Comparison of ENCODE assay signal across 2 cellular contexts in the genomic region with DNA sequence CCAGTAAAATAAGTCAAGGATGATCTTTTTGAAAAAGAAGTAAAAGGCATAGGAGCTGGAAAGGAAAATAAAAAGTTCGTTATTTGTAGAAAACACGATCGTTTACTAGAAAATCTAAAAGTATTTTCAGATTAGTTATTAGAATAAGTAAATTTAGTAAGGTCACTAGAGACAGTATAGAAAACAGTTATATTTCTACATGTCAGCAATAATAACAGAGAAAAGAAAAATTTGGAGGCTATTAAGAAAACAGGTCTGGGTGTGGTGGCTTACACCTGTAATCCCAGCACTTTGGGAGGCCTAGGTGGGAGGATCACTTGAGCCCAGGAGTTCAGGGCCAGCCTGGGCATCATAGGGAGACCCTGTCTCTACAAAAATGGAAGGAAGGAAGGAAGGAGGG.
TF ChIP-seq lines count a peak whose summit lies in the region.

No MANE protein-coding gene starts in this region.

TF ChIP-seq in HepG2, 621 proteins besides CTCF, POLR2A, EP300 and RAD21:
- TF ChIP-seq CHD2 (IDR thresholded peaks at IDR 0.05; ENCODE audit: low read depth, low read length) (no peak), MAFF (IDR thresholded peaks at IDR 0.05; ENCODE audit: low read depth, low read length) (peak; percentile 32; the same call in 1 of the 2 replicates), ZNF530 (CRISPR knock-in tag; IDR thresholded peaks at IDR 0.05; ENCODE audit: low read depth) (no peak), ZNF484 (CRISPR knock-in tag; IDR thresholded peaks at IDR 0.05; ENCODE audit: borderline replicate concordance, low read depth) (no peak), BHLHE40 (IDR thresholded peaks at IDR 0.05; ENCODE audit: low read length) (no peak), MAFK (conservative IDR thresholded peaks at IDR 0.05 in 1 of 2, IDR thresholded peaks at IDR 0.05 in 1 of 2; ENCODE audit: low read length in 2 of 2) (peak; percentile 17 to 64; a peak in 2 of 4 replicates), ZNF468 (CRISPR knock-in tag; IDR thresholded peaks at IDR 0.05) (no peak), ZNF510 (CRISPR knock-in tag; IDR thresholded peaks at IDR 0.05; ENCODE audit: low read depth) (no peak)

TF ChIP-seq in K562, 482 proteins besides CTCF, POLR2A, EP300 and RAD21:
- TF ChIP-seq MAFF (IDR thresholded peaks at IDR 0.05; ENCODE audit: low read length) (peak; percentile 44; the same call in 1 of the 2 replicates), MAFG (tag; conservative IDR thresholded peaks at IDR 0.05) (peak; percentile 58; the same call in 1 of the 2 replicates), MAFK (IDR thresholded peaks at IDR 0.05; ENCODE audit: low read length) (peak; percentile 42; the same call in 1 of the 2 replicates), CREB1 (IDR thresholded peaks at IDR 0.05) (no peak), CREB1 (CRISPR knock-in tag; IDR thresholded peaks at IDR 0.05) (no peak), MYBL2 (IDR thresholded peaks at IDR 0.05; ENCODE audit: low read depth) (peak; percentile 7; the same call in 1 of the 2 replicates), MYBL2 (CRISPR knock-in tag; IDR thresholded peaks at IDR 0.05; ENCODE audit: borderline replicate concordance) (no peak), C11orf30 (IDR thresholded peaks at IDR 0.05; ENCODE audit: low read depth) (peak; percentile 82), NFRKB (IDR thresholded peaks at IDR 0.05; ENCODE audit: low read depth) (no peak), ZNF316 (IDR thresholded peaks at IDR 0.05) (peak; percentile 93)
